ENCODE assay signal across 34 cellular contexts in genomic region chr11:19502691-19503253, GRCh38.
"Had no signal": no experiment of that assay in that cellular context is flagged by ENCODE, and none has a peak within 500 bp of the region (broad histone marks: within the 10 kb centered on the region; RNA-seq: fewer than 3 reads in every experiment).

No MANE protein-coding gene starts in this region.

- H3K36me3 ChIP-seq: MG63 had no signal

- DNase-seq: Karpas-422, Kasumi-1, MG63, MM.1S, MV-4-11, NCI-H1048, NCI-H1092, NCI-H1092 treated with DMSO at 0.1 percent for 48 hours, NCI-H1105, NCI-H1105 treated with DMSO at 0.1 percent for 48 hours, NCI-H1417, NCI-H1417 treated with DMSO at 0.1 percent for 48 hours, NCI-H1436, NCI-H1436 treated with DMSO at 0.1 percent for 48 hours, NCI-H146, NCI-H1694, NCI-H1694 treated with DMSO at 0.1 percent for 48 hours, NCI-H187, NCI-H187 treated with DMSO at 0.1 percent for 48 hours, NCI-H1930, NCI-H2029, NCI-H2029 treated with DMSO at 0.1 percent for 48 hours, NCI-H2081, NCI-H2081 treated with DMSO at 0.1 percent for 48 hours, NCI-H2107, NCI-H2171, NCI-H2171 treated with DMSO at 0.1 percent for 48 hours, NCI-H2227 treated with DMSO at 0.1 percent for 48 hours, NCI-H226, NCI-H345, NCI-H446, NCI-H446 treated with DMSO at 0.1 percent for 48 hours, NCI-H510A, NCI-H510A treated with DMSO at 0.1 percent for 48 hours had no signal

- H3K4me3 ChIP-seq: MG63 had no signal

- H3K9me3 ChIP-seq: MG63 had no signal
